In the genomic region with DNA sequence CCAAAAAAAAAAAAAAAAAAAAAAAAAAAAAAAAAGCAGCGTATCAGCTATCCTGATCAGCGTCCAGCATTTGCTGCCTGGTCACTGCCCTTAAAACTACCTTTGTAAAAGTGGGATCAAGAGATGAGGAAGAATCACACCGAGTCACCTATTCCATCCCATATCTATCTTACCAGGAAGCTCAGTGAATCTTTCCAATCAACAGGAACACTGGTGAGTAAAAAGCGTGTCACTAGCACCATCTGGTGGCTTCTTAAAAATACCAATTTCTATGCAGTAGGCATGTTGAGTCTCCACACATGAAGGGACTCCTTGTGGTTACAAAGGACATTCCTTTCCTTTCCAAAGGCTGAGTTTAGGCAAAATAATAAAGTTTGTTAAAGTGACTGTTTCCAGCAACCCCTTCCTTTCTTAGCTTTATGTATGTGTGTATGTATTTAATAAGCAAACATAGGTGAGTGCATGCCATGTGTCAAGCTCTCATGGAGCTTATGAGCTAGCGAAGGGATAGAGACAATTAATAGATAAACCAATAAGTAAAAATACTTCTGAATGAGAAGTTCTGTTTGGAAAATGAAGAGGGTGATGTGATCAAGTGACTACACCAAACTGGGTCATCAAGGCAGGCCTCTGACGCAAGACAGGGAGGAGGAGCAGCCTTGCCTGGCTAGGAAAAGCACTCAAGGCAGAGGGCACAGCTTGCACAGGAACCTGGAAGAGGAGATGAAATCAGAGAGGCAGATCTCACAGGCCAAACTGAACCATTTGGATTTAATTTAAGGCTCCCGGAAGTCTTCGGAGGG, we compare ENCODE assay signal across 1 cellular context.
TF ChIP-seq lines count a peak whose summit lies in the region.

No MANE protein-coding gene starts in this region.

TF ChIP-seq in GM12878, 131 proteins besides CTCF, POLR2A, EP300 and RAD21 (continued from another document):
- TF ChIP-seq NR2C2 (IDR thresholded peaks at IDR 0.05; ENCODE audit: borderline replicate concordance, control insufficient read depth, insufficient read length, low read depth) (no peak), SMC3 (IDR thresholded peaks at IDR 0.05; ENCODE audit: borderline replicate concordance, low read length) (peak; percentile 94), CBX5 (IDR thresholded peaks at IDR 0.05; ENCODE audit: low read depth) (no peak), ZSCAN29 (IDR thresholded peaks at IDR 0.05) (no peak), CHD2 (IDR thresholded peaks at IDR 0.05; ENCODE audit: borderline replicate concordance, low read depth, low read length) (no peak), PAX5 (IDR thresholded peaks at IDR 0.05; ENCODE audit: borderline replicate concordance, low read depth, low read length) (no peak)
- TF ChIP-seq, protein P1, sequence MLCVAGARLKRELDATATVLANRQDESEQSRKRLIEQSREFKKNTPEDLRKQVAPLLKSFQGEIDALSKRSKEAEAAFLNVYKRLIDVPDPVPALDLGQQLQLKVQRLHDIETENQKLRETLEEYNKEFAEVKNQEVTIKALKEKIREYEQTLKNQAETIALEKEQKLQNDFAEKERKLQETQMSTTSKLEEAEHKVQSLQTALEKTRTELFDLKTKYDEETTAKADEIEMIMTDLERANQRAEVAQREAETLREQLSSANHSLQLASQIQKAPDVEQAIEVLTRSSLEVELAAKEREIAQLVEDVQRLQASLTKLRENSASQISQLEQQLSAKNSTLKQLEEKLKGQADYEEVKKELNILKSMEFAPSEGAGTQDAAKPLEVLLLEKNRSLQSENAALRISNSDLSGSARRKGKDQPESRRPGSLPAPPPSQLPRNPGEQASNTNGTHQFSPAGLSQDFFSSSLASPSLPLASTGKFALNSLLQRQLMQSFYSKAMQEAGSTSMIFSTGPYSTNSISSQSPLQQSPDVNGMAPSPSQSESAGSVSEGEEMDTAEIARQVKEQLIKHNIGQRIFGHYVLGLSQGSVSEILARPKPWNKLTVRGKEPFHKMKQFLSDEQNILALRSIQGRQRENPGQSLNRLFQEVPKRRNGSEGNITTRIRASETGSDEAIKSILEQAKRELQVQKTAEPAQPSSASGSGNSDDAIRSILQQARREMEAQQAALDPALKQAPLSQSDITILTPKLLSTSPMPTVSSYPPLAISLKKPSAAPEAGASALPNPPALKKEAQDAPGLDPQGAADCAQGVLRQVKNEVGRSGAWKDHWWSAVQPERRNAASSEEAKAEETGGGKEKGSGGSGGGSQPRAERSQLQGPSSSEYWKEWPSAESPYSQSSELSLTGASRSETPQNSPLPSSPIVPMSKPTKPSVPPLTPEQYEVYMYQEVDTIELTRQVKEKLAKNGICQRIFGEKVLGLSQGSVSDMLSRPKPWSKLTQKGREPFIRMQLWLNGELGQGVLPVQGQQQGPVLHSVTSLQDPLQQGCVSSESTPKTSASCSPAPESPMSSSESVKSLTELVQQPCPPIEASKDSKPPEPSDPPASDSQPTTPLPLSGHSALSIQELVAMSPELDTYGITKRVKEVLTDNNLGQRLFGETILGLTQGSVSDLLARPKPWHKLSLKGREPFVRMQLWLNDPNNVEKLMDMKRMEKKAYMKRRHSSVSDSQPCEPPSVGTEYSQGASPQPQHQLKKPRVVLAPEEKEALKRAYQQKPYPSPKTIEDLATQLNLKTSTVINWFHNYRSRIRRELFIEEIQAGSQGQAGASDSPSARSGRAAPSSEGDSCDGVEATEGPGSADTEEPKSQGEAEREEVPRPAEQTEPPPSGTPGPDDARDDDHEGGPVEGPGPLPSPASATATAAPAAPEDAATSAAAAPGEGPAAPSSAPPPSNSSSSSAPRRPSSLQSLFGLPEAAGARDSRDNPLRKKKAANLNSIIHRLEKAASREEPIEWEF (IDR thresholded peaks at IDR 0.05; ENCODE audit: insufficient replicate concordance, low read depth, low read length) = no peak
- TF ChIP-seq, protein P2, sequence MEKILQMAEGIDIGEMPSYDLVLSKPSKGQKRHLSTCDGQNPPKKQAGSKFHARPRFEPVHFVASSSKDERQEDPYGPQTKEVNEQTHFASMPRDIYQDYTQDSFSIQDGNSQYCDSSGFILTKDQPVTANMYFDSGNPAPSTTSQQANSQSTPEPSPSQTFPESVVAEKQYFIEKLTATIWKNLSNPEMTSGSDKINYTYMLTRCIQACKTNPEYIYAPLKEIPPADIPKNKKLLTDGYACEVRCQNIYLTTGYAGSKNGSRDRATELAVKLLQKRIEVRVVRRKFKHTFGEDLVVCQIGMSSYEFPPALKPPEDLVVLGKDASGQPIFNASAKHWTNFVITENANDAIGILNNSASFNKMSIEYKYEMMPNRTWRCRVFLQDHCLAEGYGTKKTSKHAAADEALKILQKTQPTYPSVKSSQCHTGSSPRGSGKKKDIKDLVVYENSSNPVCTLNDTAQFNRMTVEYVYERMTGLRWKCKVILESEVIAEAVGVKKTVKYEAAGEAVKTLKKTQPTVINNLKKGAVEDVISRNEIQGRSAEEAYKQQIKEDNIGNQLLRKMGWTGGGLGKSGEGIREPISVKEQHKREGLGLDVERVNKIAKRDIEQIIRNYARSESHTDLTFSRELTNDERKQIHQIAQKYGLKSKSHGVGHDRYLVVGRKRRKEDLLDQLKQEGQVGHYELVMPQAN (conservative IDR thresholded peaks at IDR 0.05) = no peak
